In the genomic region with DNA sequence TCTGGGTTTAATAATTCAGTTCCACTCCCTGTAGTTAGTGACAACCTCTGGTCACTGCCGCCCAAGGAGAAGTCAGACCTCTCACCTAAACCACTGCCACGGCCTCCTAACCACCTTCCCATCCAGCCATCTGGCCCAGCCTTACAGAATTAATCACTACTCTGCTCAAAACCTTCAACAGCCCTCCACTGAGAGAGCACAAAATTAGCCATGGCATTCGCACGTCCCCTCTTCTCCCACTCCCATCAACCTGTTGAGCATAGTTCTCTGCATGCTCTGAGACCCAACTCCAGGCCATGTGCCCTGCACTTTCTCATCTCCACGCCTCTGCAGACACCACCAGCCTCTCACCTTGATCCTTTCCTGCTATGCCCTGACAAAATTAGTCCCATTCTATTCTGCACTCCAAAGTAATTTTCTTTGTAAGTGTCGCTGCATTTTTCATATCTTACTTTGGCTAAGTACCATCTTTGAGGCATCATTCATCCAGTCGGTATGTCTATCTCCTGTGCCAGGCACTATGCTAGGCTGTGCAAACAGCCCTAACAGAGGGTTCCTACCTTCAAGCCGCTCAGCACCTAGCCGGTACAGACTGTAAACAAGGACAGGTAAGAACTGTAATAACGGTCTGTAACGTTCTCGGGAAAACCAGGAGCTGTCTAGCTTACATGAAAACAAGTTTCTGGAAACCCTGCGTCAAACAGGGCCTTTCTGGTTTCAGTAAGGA, we compare ENCODE assay signal across 8 cellular contexts. TPM values are rescaled to one million over a fixed set of nuclear protein-coding genes. Genes with fewer than 3 reads are reported as not detected.
DNase-seq lines count a peak whose midpoint lies in the region; ATAC-seq, FAIRE-seq and TF ChIP-seq lines count a peak whose summit lies in the region.

No MANE protein-coding gene starts in this region.

- no peak overlapping the region for H2AFZ ChIP-seq in HepG2 (ENCODE audit: low read length)

- POLR2A ChIA-PET in HepG2 (lab: Yijun Ruan, JAX) = interaction anchor here (0.7 kb wide), 1 partner anchor 54 kb away, joined by 3 read pairs; no protein-coding TSS in a partner anchor

- H3K4me1 ChIP-seq in HUES6 (ENCODE audit: control insufficient read depth, insufficient read depth, low read length) = peaks cover 12% of the 10 kb centered on the region
- H3K4me1 ChIP-seq in body of pancreas = peaks cover 20% of the 10 kb centered on the region
- H3K4me1 ChIP-seq in HepG2 (ENCODE audit: insufficient read depth, low read length) = peaks cover 39% of the 10 kb centered on the region

- TF ChIP-seq EP300 in HepG2 (IDR thresholded peaks at IDR 0.05; ENCODE audit: low read depth in 2 of 2, low read length in 2 of 2) (no peak), HepG2 (CRISPR knock-in tag; IDR thresholded peaks at IDR 0.05; ENCODE audit: borderline replicate concordance) (no peak)

- H3K27me3 ChIP-seq in HUES6 (ENCODE audit: control insufficient read depth, insufficient read depth, low read length) = peaks cover 5% of the 10 kb centered on the region
- H3K27me3 ChIP-seq in body of pancreas = no peaks in the 10 kb centered on the region
- no peaks in the 10 kb centered on the region for H3K27me3 ChIP-seq in HepG2 (ENCODE audit: control insufficient read depth in 1 of 2, insufficient read depth in 2 of 2, low read length in 2 of 2)

- ATAC-seq in body of pancreas = peak; percentile 12
- peak; percentile 55 for ATAC-seq in HepG2
- no peak for ATAC-seq in GM18511 (IDR thresholded peaks at IDR 0.05; ENCODE audit: unreplicated experiment)

- TF ChIP-seq CTCF in body of pancreas (IDR thresholded peaks at IDR 0.05) (no peak), HepG2 (CRISPR knock-in tag; IDR thresholded peaks at IDR 0.05) (no peak)

- no peak for TF ChIP-seq RAD21 in HepG2 (CRISPR knock-in tag; IDR thresholded peaks at IDR 0.05)

- no peak overlapping the region for H3K27ac ChIP-seq in HUES6 (ENCODE audit: low read depth, low read length)
- H3K27ac ChIP-seq in body of pancreas = peak overlapping the region; percentile 76 to 89 (median 85)
- H3K27ac ChIP-seq in HepG2 (ENCODE audit: extremely low read length, insufficient read depth, low read length) = peak overlapping the region; percentile 52

- H3K4me2 ChIP-seq in HepG2 (ENCODE audit: low read depth, low read length) = peak overlapping the region; percentile 90

- no peaks in the 10 kb centered on the region for H4K20me1 ChIP-seq in HepG2 (ENCODE audit: insufficient read depth, low read length)

- TSS peak; percentile 57 for BruUV-seq in HepG2 (replicated peaks; lab: Mats Ljungman, UMichigan)

- H3K9me3 ChIP-seq in HUES6 (ENCODE audit: control insufficient read depth, insufficient read depth, low read depth, low read length) (no peaks in the 10 kb centered on the region), body of pancreas (no peaks in the 10 kb centered on the region), HepG2 (ENCODE audit: low read length) (no peaks in the 10 kb centered on the region)

- WGBS in body of pancreas, 2 donors = 20% methylated on average over 13 of the region's 13 CpGs
- 24% methylated on average over 13 of the region's 13 CpGs for WGBS in HepG2 (ENCODE audit: low lambda C conversion rate)

- DNase-seq in ELR (ENCODE audit: low read depth) (peak; percentile 33), body of pancreas (no peak), HepG2 (ENCODE audit: low spot score) (no peak), superior temporal gyrus (ENCODE audit: extremely low spot score) (peak; percentile 53), KBM-7 (no peak)
- no peak for DNase-seq in stimulated activated CD4-positive, alpha-beta T cell treated with anti-CD3 and anti-CD28 coated beads, Interleukin-2, amount 100 ng/mL, for 24 hours

- in situ Hi-C loops in HepG2 (cut with HindIII; ENCODE audit: extremely low pct_ligation_motif_present, low pct_unique_long_range_greater_than_20kb) = loop anchor here (25.0 kb wide), 1 partner anchor 104 kb away; no protein-coding TSS in a partner anchor
- in situ Hi-C loops in KBM-7 (cut with MboI; ENCODE audit: low pct_unique_long_range_greater_than_20kb, low sequenced_read_pairs) = no loop called here

- FAIRE-seq in HepG2 (lab: Jason Lieb, UNC) = no peak

- H3K4me3 ChIP-seq in HUES6 (ENCODE audit: low read depth, low read length) (peak overlapping the region; percentile 87), body of pancreas (peak overlapping the region in 1 of 2 donors; percentile 38), HepG2 (replicated peaks in 1 of 3; ENCODE audit: insufficient read depth in 1 of 3, low read depth in 2 of 3, low read length in 3 of 3) (peak overlapping the region; percentile 72 to 87 (median 84))

- H3K9ac ChIP-seq in HUES6 (ENCODE audit: low read length) (peak overlapping the region; percentile 82), HepG2 (ENCODE audit: insufficient read depth, low read depth, low read length) (peak overlapping the region; percentile 72)

- peaks cover 21% of the 10 kb centered on the region for H3K36me3 ChIP-seq in HUES6 (ENCODE audit: control insufficient read depth, insufficient read depth, low read length)
- peaks cover 0 to 8% of the 10 kb centered on the region in 2 donors for H3K36me3 ChIP-seq in body of pancreas (replicated peaks in 1 of 2; ENCODE audit: insufficient read depth in 1 of 2, low read depth in 2 of 2)
- peaks cover 1 to 3% of the 10 kb centered on the region in 2 experiments; a peak in 4 of 5 replicates for H3K36me3 ChIP-seq in HepG2 (replicated peaks in 1 of 2; ENCODE audit: control insufficient read depth in 1 of 2, insufficient read depth in 2 of 2, low read length in 2 of 2)

- intact Hi-C loops in body of pancreas (cut with DNase I) = no loop called here
- intact Hi-C loops in HepG2 (cut with micrococcal nuclease; ENCODE audit: unreplicated experiment) = no loop called here

- peaks cover 20% of the 10 kb centered on the region for H3K79me2 ChIP-seq in HepG2 (ENCODE audit: insufficient read depth, low read length)

- CTCF ChIA-PET in HepG2 (lab: Yijun Ruan, JAX; ENCODE audit: low intra/inter-chr PET ratio, low total read pairs) = no interaction called here

- TF ChIP-seq POLR2A in body of pancreas (IDR thresholded peaks at IDR 0.05) (no peak), HepG2 (IDR thresholded peaks at IDR 0.05; ENCODE audit: insufficient read depth in 1 of 2, low read depth in 2 of 2, low read length in 2 of 2) (no peak)

RNA-seq across cellular contexts. Expression of a gene that starts 1.0 kb away (rescaled TPM):
- total RNA-seq in body of pancreas = 10 to 100 TPM; 72.2 to 83.8 TPM
- 93.8 and 98.3 TPM in 2 replicates for total RNA-seq in HepG2 (2016; rRNA removed; fragmentation: Illumina TruSeq; extraction: Trizol)
- 118 and 126 TPM in 2 replicates for total RNA-seq in HepG2 (2016; cell fraction: cytosol; rRNA removed; fragmentation: Illumina TruSeq; extraction: Trizol; ENCODE audit: low read depth)
- total RNA-seq in HepG2 (2016; cell fraction: insoluble cytoplasmic fraction; rRNA removed; fragmentation: Illumina TruSeq; extraction: Trizol) = 95.1 and 104 TPM in 2 replicates
- total RNA-seq in HepG2 (2016; cell fraction: membrane; rRNA removed; fragmentation: Illumina TruSeq; extraction: Trizol) = 137 and 150 TPM in 2 replicates
- total RNA-seq in HepG2 (2016; cell fraction: nucleus; rRNA removed; fragmentation: Illumina TruSeq; extraction: Trizol) = 31.9 and 32.6 TPM in 2 replicates
- 19.5 and 22.7 TPM in 2 replicates for polyA plus RNA-seq in HepG2 (2011; rRNA removed)
- 26.8 and 28.8 TPM in 2 replicates for polyA plus RNA-seq in HepG2 (2011; cell fraction: cytosol; rRNA removed)
- polyA plus RNA-seq in HepG2 (2011; cell fraction: nucleus; rRNA removed) = 7.9 and 9.7 TPM in 2 replicates
- polyA plus RNA-seq in HepG2 (2012) = 30.5 and 39.3 TPM in 2 replicates
- polyA plus RNA-seq in HepG2 (2016; cell fraction: cytosol; fragmentation: Illumina TruSeq; extraction: Trizol; ENCODE audit: low read depth) = 114 and 127 TPM in 2 replicates
- polyA plus RNA-seq in HepG2 (2016; cell fraction: insoluble cytoplasmic fraction; fragmentation: Illumina TruSeq; extraction: Trizol; ENCODE audit: low read depth) = 98.1 and 98.9 TPM in 2 replicates
- polyA plus RNA-seq in HepG2 (2016; cell fraction: membrane; fragmentation: Illumina TruSeq; extraction: Trizol; ENCODE audit: low read depth) = 120 and 125 TPM in 2 replicates
- polyA plus RNA-seq in HepG2 (2016; cell fraction: nucleus; fragmentation: Illumina TruSeq; extraction: Trizol; ENCODE audit: insufficient read depth, low read depth) = 56.8 and 64.5 TPM in 2 replicates
- polyA minus RNA-seq in HepG2 (2011; rRNA and poly(A)+ RNA removed; ENCODE audit: low replicate concordance) = 14.1 and 34.1 TPM in 2 replicates
- 10.8 and 11.9 TPM in 2 replicates for polyA minus RNA-seq in HepG2 (2011; cell fraction: cytosol; rRNA and poly(A)+ RNA removed)
- 4.9 and 5.5 TPM in 2 replicates for polyA minus RNA-seq in HepG2 (2011; cell fraction: nucleus; rRNA and poly(A)+ RNA removed)

RNA-seq across cellular contexts. Expression of a gene that starts 43.4 kb away (rescaled TPM):
- 10 to 100 TPM; 14.5 to 38.2 TPM for total RNA-seq in body of pancreas
- 93.7 and 162 TPM in 2 replicates for total RNA-seq in HepG2 (2016; rRNA removed; fragmentation: Illumina TruSeq; extraction: Trizol)
- total RNA-seq in HepG2 (2016; cell fraction: cytosol; rRNA removed; fragmentation: Illumina TruSeq; extraction: Trizol; ENCODE audit: low read depth) = 9.1 and 11.1 TPM in 2 replicates
- 99.4 and 154 TPM in 2 replicates for total RNA-seq in HepG2 (2016; cell fraction: insoluble cytoplasmic fraction; rRNA removed; fragmentation: Illumina TruSeq; extraction: Trizol)
- total RNA-seq in HepG2 (2016; cell fraction: membrane; rRNA removed; fragmentation: Illumina TruSeq; extraction: Trizol) = 18.3 and 28.4 TPM in 2 replicates
- total RNA-seq in HepG2 (2016; cell fraction: nucleus; rRNA removed; fragmentation: Illumina TruSeq; extraction: Trizol) = 53.4 and 68.3 TPM in 2 replicates
- 19.6 and 27.3 TPM in 2 replicates for polyA plus RNA-seq in HepG2 (2011; rRNA removed)
- 5.3 and 10.8 TPM in 2 replicates for polyA plus RNA-seq in HepG2 (2011; cell fraction: cytosol; rRNA removed)
- 10.4 and 19.6 TPM in 2 replicates for polyA plus RNA-seq in HepG2 (2011; cell fraction: nucleus; rRNA removed)
- 55.1 and 58.2 TPM in 2 replicates for polyA plus RNA-seq in HepG2 (2012)
- polyA plus RNA-seq in HepG2 (2016; cell fraction: cytosol; fragmentation: Illumina TruSeq; extraction: Trizol; ENCODE audit: low read depth) = 10.9 and 11.2 TPM in 2 replicates
- polyA plus RNA-seq in HepG2 (2016; cell fraction: insoluble cytoplasmic fraction; fragmentation: Illumina TruSeq; extraction: Trizol; ENCODE audit: low read depth) = 125 and 141 TPM in 2 replicates
- 11.9 and 16.3 TPM in 2 replicates for polyA plus RNA-seq in HepG2 (2016; cell fraction: membrane; fragmentation: Illumina TruSeq; extraction: Trizol; ENCODE audit: low read depth)
- polyA plus RNA-seq in HepG2 (2016; cell fraction: nucleus; fragmentation: Illumina TruSeq; extraction: Trizol; ENCODE audit: insufficient read depth, low read depth) = 109 and 112 TPM in 2 replicates
- polyA minus RNA-seq in HepG2 (2011; rRNA and poly(A)+ RNA removed; ENCODE audit: low replicate concordance) = 3.3 and 9.7 TPM in 2 replicates
- 9.6 and 15.2 TPM in 2 replicates for polyA minus RNA-seq in HepG2 (2011; cell fraction: cytosol; rRNA and poly(A)+ RNA removed)
- polyA minus RNA-seq in HepG2 (2011; cell fraction: nucleus; rRNA and poly(A)+ RNA removed) = 21.0 and 21.1 TPM in 2 replicates

Comparison
In these comparisons a context has a peak if more than half of its experiments do, and no peak if none do; other contexts are left out.
1. DNase-seq: peak in ELR (single experiment) and superior temporal gyrus (single experiment); none in body of pancreas (0 of 4), HepG2 (single experiment), KBM-7 (single experiment) and stimulated activated CD4-positive, alpha-beta T cell treated with anti-CD3 and anti-CD28 coated beads, Interleukin-2, amount 100 ng/mL, for 24 hours (0 of 2).